20 cellular contexts compared by ENCODE assay signal in genomic region chr9:107907261-107907660, GRCh38.
DNase-seq lines count a peak whose midpoint lies in the region; TF ChIP-seq lines count a peak whose summit lies in the region.
"Had no signal": no experiment of that assay in that cellular context is flagged by ENCODE, and none has a peak within 500 bp of the region (broad histone marks: within the 10 kb centered on the region; RNA-seq: fewer than 3 reads in every experiment).

No MANE protein-coding gene starts in this region.

- H3K27me3 Mint-ChIP-seq in osteocyte (ENCODE audit: unreplicated experiment), result peaks cover 30% of the 10 kb centered on the region
- H3K27me3 Mint-ChIP-seq: IgD-negative memory B cell had no signal

- H3K4me3 ChIP-seq in dorsolateral prefrontal cortex, result no peak overlapping the region
- H3K4me3 ChIP-seq: BLaER1, PC-9 had no signal

- no peak overlapping the region for H3K4me3 Mint-ChIP-seq in osteocyte (ENCODE audit: unreplicated experiment)
- H3K4me3 Mint-ChIP-seq: CD8-positive, alpha-beta T cell; IgD-negative memory B cell had no signal

- no peaks in the 10 kb centered on the region for H3K36me3 Mint-ChIP-seq in osteocyte (ENCODE audit: unreplicated experiment)
- H3K36me3 Mint-ChIP-seq: CD8-positive, alpha-beta T cell; IgD-negative memory B cell had no signal

- H3K9me3 Mint-ChIP-seq in osteocyte (ENCODE audit: unreplicated experiment), result peaks cover 4% of the 10 kb centered on the region

- TF ChIP-seq CTCF in dorsolateral prefrontal cortex (IDR thresholded peaks at IDR 0.05 in 54 of 56, conservative IDR thresholded peaks at IDR 0.05 in 2 of 56; ENCODE audit: low read depth in 1 of 56, partially characterized antibody in 56 of 56), result no peak
- no peak for TF ChIP-seq CTCF in osteocyte (IDR thresholded peaks at IDR 0.05)

- intact Hi-C loops in dorsolateral prefrontal cortex (cut with DNase I), result loop anchor here in 1 of 2 donors (10.0 kb wide), 1 partner anchor 272 kb away; no protein-coding TSS in a partner anchor

- H3K27me3 ChIP-seq in dorsolateral prefrontal cortex, result no peaks in the 10 kb centered on the region
- H3K27me3 ChIP-seq: BLaER1 had no signal

- H3K27ac ChIP-seq in dorsolateral prefrontal cortex, result peak overlapping the region in 57 of 59 donors; percentile 33 to 94 (median 84)
- H3K27ac ChIP-seq: BLaER1, PC-9, RWPE1 had no signal

- DNase-seq in Kasumi-1 (lab: John Stamatoyannopoulos, UW) (peak; percentile 5 to 6), MV-4-11 (lab: John Stamatoyannopoulos, UW) (peak; percentile 24), dorsolateral prefrontal cortex (no peak), superior temporal gyrus (ENCODE audit: extremely low spot score) (peak; percentile 56), HT-29 (ENCODE audit: low spot score) (no peak), osteocyte (ENCODE audit: extremely low spot score, unreplicated experiment) (no peak), AG20443 (ENCODE audit: low spot score) (no peak)
- DNase-seq: Calu3; CD8-positive, alpha-beta T cell; GDM1; NCI-H1092; NCI-H1436 treated with DMSO at 0.1 percent for 48 hours; NCI-H2029; NCI-H2227 treated with DMSO at 0.1 percent for 48 hours; NCI-H510A; NCI-H748 treated with DMSO at 0.1 percent for 48 hours; PC-9 had no signal

- H3K4me1 Mint-ChIP-seq in osteocyte (ENCODE audit: unreplicated experiment), result no peaks in the 10 kb centered on the region

- H3K27ac Mint-ChIP-seq in osteocyte (ENCODE audit: unreplicated experiment), result no peak overlapping the region
- H3K27ac Mint-ChIP-seq: CD8-positive, alpha-beta T cell; IgD-negative memory B cell had no signal

Comparison
In these comparisons a context has a peak if more than half of its experiments do, and no peak if none do; other contexts are left out.
1. DNase-seq: peak in Kasumi-1 (2 of 2), MV-4-11 (single experiment) and superior temporal gyrus (single experiment); none in dorsolateral prefrontal cortex (0 of 10), HT-29 (single experiment), osteocyte (single experiment) and AG20443 (single experiment).